In the genomic region with DNA sequence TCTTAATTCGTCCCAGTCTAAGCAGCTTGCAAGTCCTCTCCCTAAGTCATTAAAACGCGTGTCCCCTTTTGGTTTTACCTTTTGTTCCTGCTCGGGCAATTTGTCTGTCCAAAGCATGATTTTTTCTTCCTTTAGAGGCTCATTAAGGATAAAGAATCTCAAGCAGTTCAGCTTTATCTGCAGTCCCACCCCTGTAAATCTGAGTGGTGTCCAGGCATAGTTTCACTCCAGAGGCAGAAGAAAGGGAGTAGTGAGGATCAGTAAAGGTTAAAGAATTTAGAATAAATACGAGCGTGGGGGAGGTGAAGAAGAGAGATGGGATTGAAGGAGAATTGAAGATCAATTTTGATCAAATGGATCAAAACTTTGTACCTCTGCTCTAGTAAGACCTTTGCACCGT, we compare ENCODE assay signal across 8 cellular contexts. TPM values are rescaled to one million over a fixed set of nuclear protein-coding genes. Genes with fewer than 3 reads are reported as not detected.
DNase-seq lines count a peak whose midpoint lies in the region; ATAC-seq and TF ChIP-seq lines count a peak whose summit lies in the region.

No MANE protein-coding gene starts in this region.

- peak overlapping the region; percentile 87 to 94 for H3K27ac Mint-ChIP-seq in T-cell

- H3K4me1 Mint-ChIP-seq in T-cell: peaks cover 49 to 53% (median 49%) of the 10 kb centered on the region in 3 donors

- POLR2A ChIA-PET in T-cell (lab: Charles Lee): no interaction called here

- H3K27me3 Mint-ChIP-seq in T-cell: no peaks in the 10 kb centered on the region

- 26 to 32% methylated on average over 7 of the region's 7 CpGs for WGBS in sigmoid colon, 2 donors

- no peak for TF ChIP-seq EP300 in sigmoid colon (IDR thresholded peaks at IDR 0.05)

- peaks cover 0 to 27% (median 22%) of the 10 kb centered on the region in 4 donors for H3K4me1 ChIP-seq in sigmoid colon

- intact Hi-C loops in sigmoid colon (cut with DNase I): loop anchor here (5.0 to 10.0 kb wide), 2 partner anchors 92 to 944 kb away; partner anchors contain the start of genes ARHGEF11 and SLC25A44

- H3K9me3 ChIP-seq in sigmoid colon: no peaks in the 10 kb centered on the region

- peak overlapping the region; percentile 84 to 96 (median 89) for H3K4me3 Mint-ChIP-seq in T-cell

- no peak for ATAC-seq in T-cell (replicated peaks in 1 of 4)
- ATAC-seq in GM21619 (IDR thresholded peaks at IDR 0.05; ENCODE audit: unreplicated experiment): no peak
- no peak for ATAC-seq in GM21447 (IDR thresholded peaks at IDR 0.05; ENCODE audit: unreplicated experiment)
- ATAC-seq in GM21737 (IDR thresholded peaks at IDR 0.05; ENCODE audit: unreplicated experiment): no peak

- no peak for TF ChIP-seq POLR2A in sigmoid colon (IDR thresholded peaks at IDR 0.05)

- CTCF ChIA-PET in T-cell (lab: Charles Lee): interaction anchor here (0.5 to 2.2 kb wide), 4 partner anchors 18 to 478 kb away, joined by 3 to 12 read pairs (median 4); no protein-coding TSS in a partner anchor

- no peak for TF ChIP-seq CTCF in GM12875 (IDR thresholded peaks at IDR 0.05; ENCODE audit: borderline replicate concordance, insufficient read depth, low read depth, low read length)
- no peak for TF ChIP-seq CTCF in fibroblast of pulmonary artery (IDR thresholded peaks at IDR 0.05; ENCODE audit: low read length, missing control alignments)
- TF ChIP-seq CTCF in sigmoid colon (IDR thresholded peaks at IDR 0.05): no peak

- H3K36me3 Mint-ChIP-seq in T-cell: peaks cover 19% of the 10 kb centered on the region

- no peaks in the 10 kb centered on the region for H3K27me3 ChIP-seq in sigmoid colon

- peak overlapping the region; percentile 96 to 99 (median 98) for H3K27ac ChIP-seq in sigmoid colon

- H3K9me3 Mint-ChIP-seq in T-cell: no peaks in the 10 kb centered on the region

- peaks cover 12 to 20% (median 18%) of the 10 kb centered on the region in 4 donors for H3K36me3 ChIP-seq in sigmoid colon

- no peak for DNase-seq in T-cell
- DNase-seq in fibroblast of pulmonary artery (ENCODE audit: low read depth): no peak
- DNase-seq in sigmoid colon: no peak
- no peak for DNase-seq in NCI-H1436 (lab: John Stamatoyannopoulos, UW)

- H3K4me3 ChIP-seq in GM12875 (ENCODE audit: low read depth, low read length) (peak overlapping the region; percentile 96), fibroblast of pulmonary artery (replicated peaks; ENCODE audit: low read depth, low read length) (peak overlapping the region; percentile 96), sigmoid colon (peak overlapping the region; percentile 80 to 96 (median 92))

RNA-seq across cellular contexts. Expression of gene ETV3, which starts 0.9 kb away (rescaled TPM):
- total RNA-seq in T-cell (10 to 100 TPM; 30.6 to 86.3 (median 33.4) TPM), sigmoid colon (10 to 100 TPM; 14.1 to 20.2 (median 17.6) TPM)
- polyA plus RNA-seq in sigmoid colon: 10 to 100 TPM in 1 of 3 donors, 1 to 10 TPM in 2; 6.6 to 12.4 (median 9.0) TPM

RNA-seq across cellular contexts. Expression of gene ETV3L, which starts 39.5 kb away (rescaled TPM):
- total RNA-seq in T-cell (not detected), sigmoid colon (not detected)
- polyA plus RNA-seq in sigmoid colon: under 1 TPM in 1 of 3 donors, not detected in 2; 0.03 TPM
